Comparison of ENCODE assay signal across 1 cellular context in genomic region chr9:93303806-93304573, GRCh38.
TF ChIP-seq lines count a peak whose summit lies in the region.

No MANE protein-coding gene starts in this region.

TF ChIP-seq in WTC11, 78 proteins besides CTCF, POLR2A, EP300 and RAD21 (continued from another document):
- TF ChIP-seq ELF4 (CRISPR knock-in tag; IDR thresholded peaks at IDR 0.05; ENCODE audit: low read depth) (no peak), ETV6 (CRISPR knock-in tag; IDR thresholded peaks at IDR 0.05) (no peak), CBFB (CRISPR knock-in tag; IDR thresholded peaks at IDR 0.05; ENCODE audit: low read depth) (no peak), SP1 (CRISPR knock-in tag; conservative IDR thresholded peaks at IDR 0.05) (no peak), HMGA2 (CRISPR knock-in tag; IDR thresholded peaks at IDR 0.05) (no peak), ZNF423 (CRISPR knock-in tag; IDR thresholded peaks at IDR 0.05) (no peak), ZMAT4 (CRISPR knock-in tag; IDR thresholded peaks at IDR 0.05) (no peak), STAT6 (CRISPR knock-in tag; conservative IDR thresholded peaks at IDR 0.05; ENCODE audit: low read depth) (no peak), ATF3 (CRISPR knock-in tag; conservative IDR thresholded peaks at IDR 0.05) (no peak), MAX (CRISPR knock-in tag; IDR thresholded peaks at IDR 0.05) (no peak), JAZF1 (CRISPR knock-in tag; IDR thresholded peaks at IDR 0.05) (no peak)
TF ChIP-seq in WTC11: peak in this region for 0.
